1 cellular context compared by ENCODE assay signal in genomic region chr2:20650880-20651730, GRCh38.
TF ChIP-seq lines count a peak whose summit lies in the region.

Gene HS1BP3, minus strand, starts transcription at chr2:20651098. Its CDS starts 35 bp downstream, at chr2:20651063.

TF ChIP-seq in K562, 482 proteins besides CTCF, POLR2A, EP300 and RAD21 (continued from another document):
- TF ChIP-seq E2F6 (IDR thresholded peaks at IDR 0.05; ENCODE audit: borderline replicate concordance in 1 of 2, extremely low read depth in 1 of 2, insufficient read depth in 1 of 2, insufficient read length in 1 of 2, low read depth in 1 of 2, low read length in 1 of 2, poor library complexity in 1 of 2, severe bottlenecking in 1 of 2) (peak; percentile 66 to 74), ZBTB1 (CRISPR knock-in tag; IDR thresholded peaks at IDR 0.05; ENCODE audit: borderline replicate concordance, low read depth) (no peak), ATF7 (IDR thresholded peaks at IDR 0.05) (peak; percentile 82; the same call in 1 of the 2 replicates), TAF7 (tag; IDR thresholded peaks at IDR 0.05) (no peak), SPI1 (IDR thresholded peaks at IDR 0.05; ENCODE audit: borderline replicate concordance, low read depth, low read length) (peak; percentile 14; the same call in 1 of the 2 replicates), ATF4 (CRISPR knock-in tag; IDR thresholded peaks at IDR 0.05) (no peak), REST (CRISPR knock-in tag; IDR thresholded peaks at IDR 0.05; ENCODE audit: low read depth) (peak; percentile 59; the same call in 1 of the 2 replicates), TCF15 (CRISPR knock-in tag; IDR thresholded peaks at IDR 0.05) (no peak), ZKSCAN3 (CRISPR knock-in tag; IDR thresholded peaks at IDR 0.05) (no peak), FOXA3 (CRISPR knock-in tag; conservative IDR thresholded peaks at IDR 0.05 in 1 of 2, IDR thresholded peaks at IDR 0.05 in 1 of 2) (no peak), ZNF174 (CRISPR knock-in tag; IDR thresholded peaks at IDR 0.05) (no peak), IFI16 (CRISPR knock-in tag; IDR thresholded peaks at IDR 0.05) (no peak), TFE3 (CRISPR knock-in tag; IDR thresholded peaks at IDR 0.05) (peak; percentile 81), SIN3A (IDR thresholded peaks at IDR 0.05; ENCODE audit: borderline replicate concordance in 2 of 2, control insufficient read depth in 1 of 2, low read depth in 2 of 2, low read length in 2 of 2) (peak in 1 of 2 experiments; percentile 36; a peak in 1 of 4 replicates), TRIM28 (IDR thresholded peaks at IDR 0.05) (no peak), NR1H2 (CRISPR knock-in tag; IDR thresholded peaks at IDR 0.05) (no peak), CBX8 (IDR thresholded peaks at IDR 0.05; ENCODE audit: borderline replicate concordance, extremely low read depth, low read depth, low read length, poor library complexity, severe bottlenecking) (no peak), KHSRP (IDR thresholded peaks at IDR 0.05) (no peak), GABPB2 (CRISPR knock-in tag; conservative IDR thresholded peaks at IDR 0.05) (no peak), HNRNPK (IDR thresholded peaks at IDR 0.05; ENCODE audit: low read depth, low read length, poor library complexity, severe bottlenecking) (no peak), TARDBP (IDR thresholded peaks at IDR 0.05) (peak; percentile 51; the same call in 1 of the 2 replicates), U2AF1 (optimal IDR thresholded peaks at IDR 0.05; ENCODE audit: low read depth, low read length) (peak; percentile 52), ZKSCAN1 (IDR thresholded peaks at IDR 0.05; ENCODE audit: low read depth, low read length) (no peak), PHB2 (IDR thresholded peaks at IDR 0.05; ENCODE audit: low read depth) (no peak), MXD1 (CRISPR knock-in tag; IDR thresholded peaks at IDR 0.05; ENCODE audit: borderline replicate concordance, poor library complexity, severe bottlenecking) (no peak), PPARD (CRISPR knock-in tag; IDR thresholded peaks at IDR 0.05) (no peak), KLF6 (CRISPR knock-in tag; IDR thresholded peaks at IDR 0.05; ENCODE audit: borderline replicate concordance) (no peak), CC2D1A (IDR thresholded peaks at IDR 0.05) (no peak), KDM2B (CRISPR knock-in tag; IDR thresholded peaks at IDR 0.05) (0 out of 2 replicates have a peak, but pooled peaks have one; percentile 48), POLR3G (IDR thresholded peaks at IDR 0.05; ENCODE audit: extremely low read depth, insufficient read length, insufficient replicate concordance) (no peak), PHTF2 (CRISPR knock-in tag; IDR thresholded peaks at IDR 0.05) (no peak), FOXK1 (CRISPR knock-in tag; IDR thresholded peaks at IDR 0.05; ENCODE audit: borderline replicate concordance) (no peak), ZNF609 (CRISPR knock-in tag; IDR thresholded peaks at IDR 0.05; ENCODE audit: borderline replicate concordance) (no peak), USF2 (CRISPR knock-in tag; IDR thresholded peaks at IDR 0.05) (peak; percentile 69), ATF2 (CRISPR knock-in tag; IDR thresholded peaks at IDR 0.05) (0 out of 2 replicates have a peak, but pooled peaks have one; percentile 69), ZNF592 (IDR thresholded peaks at IDR 0.05) (peak; percentile 76), MAFF (IDR thresholded peaks at IDR 0.05; ENCODE audit: low read length) (no peak), ZNF24 (IDR thresholded peaks at IDR 0.05) (0 out of 2 replicates have a peak, but pooled peaks have one; percentile 65), DNMT1 (IDR thresholded peaks at IDR 0.05) (no peak), ZNF589 (CRISPR knock-in tag; IDR thresholded peaks at IDR 0.05; ENCODE audit: low read depth) (no peak), XRCC4 (IDR thresholded peaks at IDR 0.05; ENCODE audit: extremely low read depth, insufficient read depth, insufficient read length) (no peak), ZEB2 (IDR thresholded peaks at IDR 0.05) (no peak), ZNF140 (CRISPR knock-in tag; IDR thresholded peaks at IDR 0.05) (no peak), GTF2F1 (IDR thresholded peaks at IDR 0.05; ENCODE audit: low read depth, low read length) (peak; percentile 67; the same call in 1 of the 2 replicates)
